Comparison of ENCODE assay signal across 10 cellular contexts in the genomic region with DNA sequence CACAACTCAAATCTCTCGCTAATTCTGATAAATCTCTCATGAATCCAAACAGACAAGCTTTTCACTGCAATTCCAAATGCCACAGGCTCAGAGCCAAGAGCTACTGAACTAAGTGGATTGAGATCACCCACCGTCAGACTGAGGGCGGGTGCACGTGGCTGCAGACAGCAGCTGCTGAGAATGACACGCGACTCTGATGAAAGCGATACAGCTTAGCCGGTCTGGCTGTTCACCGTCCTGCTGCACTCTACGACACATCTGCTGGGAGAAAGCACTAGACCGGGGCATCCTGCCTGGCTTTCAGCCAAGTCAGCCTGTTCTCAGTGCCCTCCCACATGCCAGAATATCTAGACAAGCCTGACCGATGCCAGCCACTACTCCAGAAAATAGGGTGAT. TPM values are rescaled to one million over a fixed set of nuclear protein-coding genes. Genes with fewer than 3 reads are reported as not detected.
DNase-seq lines count a peak whose midpoint lies in the region; ATAC-seq, FAIRE-seq and TF ChIP-seq lines count a peak whose summit lies in the region.
"Had no signal": no experiment of that assay in that cellular context is flagged by ENCODE, and none has a peak within 500 bp of the region (broad histone marks: within the 10 kb centered on the region; RNA-seq: fewer than 3 reads in every experiment).

No MANE protein-coding gene starts in this region.

- H3K9me3 ChIP-seq in breast epithelium, result no peaks in the 10 kb centered on the region
- H3K9me3 ChIP-seq in adrenal gland (replicated peaks in 1 of 3), result no peaks in the 10 kb centered on the region

- no peaks in the 10 kb centered on the region for H3K9me3 Mint-ChIP-seq in MCF 10A (ENCODE audit: unreplicated experiment)

- ATAC-seq in HG03342 (IDR thresholded peaks at IDR 0.05; ENCODE audit: unreplicated experiment) (no peak), GM21723 (IDR thresholded peaks at IDR 0.05; ENCODE audit: unreplicated experiment) (no peak)

- BruUV-seq in MCF 10A (replicated peaks; lab: Mats Ljungman, UMichigan), result no TSS peak

- no peaks in the 10 kb centered on the region for H3K4me1 ChIP-seq in breast epithelium
- no peaks in the 10 kb centered on the region for H3K4me1 ChIP-seq in adrenal gland (replicated peaks in 1 of 2)

- H3K27me3 ChIP-seq in breast epithelium (no peaks in the 10 kb centered on the region), adrenal gland (no peaks in the 10 kb centered on the region)

- H3K4me3 ChIP-seq in breast epithelium (no peak overlapping the region), adrenal gland (no peak overlapping the region)
- H3K4me3 ChIP-seq: skin epidermis had no signal

- H3K27me3 Mint-ChIP-seq in MCF 10A (ENCODE audit: insufficient read depth, unreplicated experiment), result no peaks in the 10 kb centered on the region

- H3K4me1 Mint-ChIP-seq in MCF 10A (ENCODE audit: insufficient read depth, unreplicated experiment), result no peaks in the 10 kb centered on the region

- FAIRE-seq in urothelium cell line (lab: Jason Lieb, UNC), result no peak

- TF ChIP-seq POLR2A in breast epithelium (IDR thresholded peaks at IDR 0.05) (no peak), adrenal gland (IDR thresholded peaks at IDR 0.05) (no peak)

- intact Hi-C loops in MCF 10A (cut with micrococcal nuclease) (no loop called here), breast epithelium (cut with DNase I; ENCODE audit: low total_unique reads) (no loop called here), adrenal gland (cut with DNase I) (no loop called here)

- H3K4me3 Mint-ChIP-seq in MCF 10A (ENCODE audit: unreplicated experiment), result no peak overlapping the region

- CTCF ChIA-PET in MCF 10A (lab: Yijun Ruan, JAX), result interaction anchor here (1.4 kb wide), 1 partner anchor 45 kb away, joined by 6 read pairs; no protein-coding TSS in a partner anchor

- POLR2A ChIA-PET in MCF 10A (lab: Yijun Ruan, JAX), result no interaction called here

- H3K27ac Mint-ChIP-seq in MCF 10A (ENCODE audit: low read depth, unreplicated experiment), result no peak overlapping the region

- peaks cover 71% of the 10 kb centered on the region for H3K36me3 Mint-ChIP-seq in MCF 10A (ENCODE audit: insufficient read depth, unreplicated experiment)

- 51 to 64% (median 63%) methylated on average over 12 of the region's 12 CpGs for WGBS in adrenal gland, 4 donors

- DNase-seq in MCF 10A (ENCODE audit: unreplicated experiment) (peak; percentile 12), breast epithelium (ENCODE audit: low spot score in 2 of 2) (no peak), NCI-H1694 treated with DMSO at 0.1 percent for 48 hours (lab: John Stamatoyannopoulos, UW) (peak; percentile 89), adrenal gland (peak; percentile 24 to 94 (median 50)), iPS-NIHi11 (ENCODE audit: low spot score) (peak; percentile 72), urothelium cell line (ENCODE audit: low spot score) (peak; percentile 65)

- H3K27ac ChIP-seq in breast epithelium, result no peak overlapping the region
- H3K27ac ChIP-seq in adrenal gland, result peak overlapping the region in 1 of 5 donors; percentile 44
- H3K27ac ChIP-seq: C4-2B, skin epidermis had no signal

- no peak for TF ChIP-seq CTCF in MCF 10A (IDR thresholded peaks at IDR 0.05; ENCODE audit: unreplicated experiment)
- TF ChIP-seq CTCF in breast epithelium (IDR thresholded peaks at IDR 0.05), result no peak
- no peak for TF ChIP-seq CTCF in adrenal gland (IDR thresholded peaks at IDR 0.05)

- H3K36me3 ChIP-seq in breast epithelium, result no peaks in the 10 kb centered on the region
- no peaks in the 10 kb centered on the region for H3K36me3 ChIP-seq in adrenal gland (replicated peaks in 1 of 2)

RNA-seq across cellular contexts. Expression of a gene that starts 42.6 kb away (rescaled TPM):
- total RNA-seq in MCF 10A (2022) (82.9 and 106 TPM in 2 replicates), breast epithelium (10 to 100 TPM; 25.9 to 35.6 (median 32.4) TPM), adrenal gland (10 to 100 TPM; 15.4 to 40.1 (median 26.4) TPM)
- 10 to 100 TPM; 15.4 to 94.0 (median 64.8) TPM for polyA plus RNA-seq in adrenal gland

Comparison
In these comparisons a context has a peak if more than half of its experiments do, and no peak if none do; other contexts are left out.
1. DNase-seq: peak in MCF 10A (single experiment), NCI-H1694 treated with DMSO at 0.1 percent for 48 hours (single experiment), adrenal gland (7 of 7), iPS-NIHi11 (single experiment) and urothelium cell line (single experiment); none in breast epithelium (0 of 2).